In genomic region chr6:111711476-111711875, GRCh38 we compare ENCODE assay signal across 7 cellular contexts.
DNase-seq lines count a peak whose midpoint lies in the region; ATAC-seq lines count a peak whose summit lies in the region.

No MANE protein-coding gene starts in this region.

- intact Hi-C loops in head of caudate nucleus (cut with DNase I) = loop anchor here (2.0 to 5.0 kb wide), 3 partner anchors 161 to 331 kb away; partner anchors contain the start of gene FYN
- intact Hi-C loops in sciatic nerve (cut with DNase I) = loop anchor here (5.0 to 10.0 kb wide), 2 partner anchors 163 to 291 kb away; partner anchors contain the start of gene FYN

- ATAC-seq in sciatic nerve = peak; percentile 67

- peak; percentile 50 for DNase-seq in LHCN-M2 (ENCODE audit: low read depth)
- peak; percentile 85 for DNase-seq in NCI-H82 treated with DMSO at 0.1 percent for 48 hours (lab: John Stamatoyannopoulos, UW; ENCODE audit: unreplicated experiment)
- DNase-seq in head of caudate nucleus = peak; percentile 45 to 88 (median 70)
- peak; percentile 69 for DNase-seq in sciatic nerve (ENCODE audit: low spot score)
- no peak for DNase-seq in activated CD4-positive, CD25-positive, alpha-beta regulatory T cell (lab: John Stamatoyannopoulos, UW)
- DNase-seq in HK-2 (ENCODE audit: unreplicated experiment) = no peak
- no peak for DNase-seq in activated effector memory CD4-positive, alpha-beta T cell treated with anti-CD3 and anti-CD28 coated beads, Interleukin-2, amount 50 U/mL, for 16 hours

Comparison
In these comparisons a context has a peak if more than half of its experiments do, and no peak if none do; other contexts are left out.
1. DNase-seq: peak in LHCN-M2 (single experiment), NCI-H82 treated with DMSO at 0.1 percent for 48 hours (single experiment), head of caudate nucleus (42 of 42) and sciatic nerve (single experiment); none in activated CD4-positive, CD25-positive, alpha-beta regulatory T cell (0 of 4), HK-2 (single experiment) and activated effector memory CD4-positive, alpha-beta T cell treated with anti-CD3 and anti-CD28 coated beads, Interleukin-2, amount 50 U/mL, for 16 hours (single experiment).